In the genomic region with DNA sequence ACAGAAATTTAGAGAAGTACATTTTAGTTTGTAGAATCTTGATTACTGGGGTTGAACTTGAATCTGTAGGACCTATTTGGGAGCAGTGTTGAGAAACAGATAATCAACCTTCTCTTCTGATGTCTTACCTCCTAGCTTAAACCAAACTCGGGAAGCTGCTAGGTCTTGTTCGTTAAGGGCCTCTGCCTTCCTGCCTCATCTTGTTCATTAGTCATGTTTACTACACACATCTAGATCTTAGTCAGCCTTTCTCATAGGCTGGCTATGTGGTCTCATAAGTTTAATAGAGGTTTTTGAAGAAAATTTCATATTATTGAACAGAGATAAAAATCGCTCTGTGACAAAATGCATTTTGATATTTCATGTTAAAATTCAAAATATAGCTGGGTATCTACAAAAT, we compare ENCODE assay signal across 16 cellular contexts.
DNase-seq lines count a peak whose midpoint lies in the region; ATAC-seq, FAIRE-seq and TF ChIP-seq lines count a peak whose summit lies in the region.
"Had no signal": no experiment of that assay in that cellular context is flagged by ENCODE, and none has a peak within 500 bp of the region (broad histone marks: within the 10 kb centered on the region; RNA-seq: fewer than 3 reads in every experiment).

No MANE protein-coding gene starts in this region.

- no peak for TF ChIP-seq CTCF in GM12878 (IDR thresholded peaks at IDR 0.05 in 2 of 3, conservative IDR thresholded peaks at IDR 0.05 in 1 of 3; ENCODE audit: control insufficient read depth in 2 of 3, extremely low read depth in 1 of 3, insufficient read depth in 1 of 3, low read depth in 3 of 3, low read length in 3 of 3)

- TF ChIP-seq RAD21 in GM12878 (IDR thresholded peaks at IDR 0.05; ENCODE audit: insufficient read depth, low read depth, low read length), result no peak

- in situ Hi-C loops in GM12878 (cut with MboI), result no loop called here

- POLR2A ChIA-PET in GM12878 (lab: Charles Lee), result no interaction called here
- POLR2A ChIA-PET in naive thymus-derived CD4-positive, alpha-beta T cell (lab: Charles Lee), result no interaction called here

- H3K4me1 ChIP-seq in GM12878 (ENCODE audit: control insufficient read depth, insufficient read depth, low read length), result no peaks in the 10 kb centered on the region
- no peaks in the 10 kb centered on the region for H3K4me1 ChIP-seq in naive thymus-derived CD4-positive, alpha-beta T cell (ENCODE audit: control insufficient read depth in 2 of 2, insufficient read depth in 2 of 2, low read length in 2 of 2)
- H3K4me1 ChIP-seq: A549, Caco-2, HAP-1 had no signal

- H3K9ac ChIP-seq in GM12878 (ENCODE audit: control insufficient read depth, insufficient read depth, low read length), result no peak overlapping the region
- H3K9ac ChIP-seq: GM23248 had no signal

- SMC1A ChIA-PET in GM12878 (lab: Charles Lee; ENCODE audit: uncharacterized antibody, unreplicated experiment), result no interaction called here

- H3K9me3 Mint-ChIP-seq in naive thymus-derived CD4-positive, alpha-beta T cell, result peaks cover 0 to 25% (median 3%) of the 10 kb centered on the region in 11 donors

- RAD21 ChIA-PET in GM12878 (lab: Charles Lee; ENCODE audit: unreplicated experiment), result no interaction called here

- intact Hi-C loops in GM12878 (cut with micrococcal nuclease; ENCODE audit: unreplicated experiment), result no loop called here
- intact Hi-C loops in naive thymus-derived CD4-positive, alpha-beta T cell (cut with micrococcal nuclease), result no loop called here

- H3K4me3 ChIP-seq in GM12878, result no peak overlapping the region
- H3K4me3 ChIP-seq in naive thymus-derived CD4-positive, alpha-beta T cell (ENCODE audit: low read length), result no peak overlapping the region
- H3K4me3 ChIP-seq: A549, GM23248, HAP-1 had no signal

- no peak for TF ChIP-seq EP300 in GM12878 (IDR thresholded peaks at IDR 0.05; ENCODE audit: borderline replicate concordance in 1 of 2, control insufficient read depth in 1 of 2, low read depth in 2 of 2, low read length in 2 of 2)

- no peak overlapping the region for H3K4me2 ChIP-seq in GM12878 (ENCODE audit: control insufficient read depth, insufficient read depth)
- H3K4me2 ChIP-seq: A549 had no signal

- no peak overlapping the region for H3K27ac Mint-ChIP-seq in naive thymus-derived CD4-positive, alpha-beta T cell
- H3K27ac Mint-ChIP-seq: CD8-positive, alpha-beta memory T cell had no signal

- H4K20me1 ChIP-seq in GM12878 (ENCODE audit: control insufficient read depth, insufficient read depth), result no peaks in the 10 kb centered on the region

- no peak for FAIRE-seq in GM12878 (lab: Jason Lieb, UNC)
- FAIRE-seq: A549, GM18507, HepG2, HTR-8/SVneo had no signal

- H3K4me1 Mint-ChIP-seq in naive thymus-derived CD4-positive, alpha-beta T cell, result no peaks in the 10 kb centered on the region
- H3K4me1 Mint-ChIP-seq: CD8-positive, alpha-beta memory T cell had no signal

- H3K27ac ChIP-seq in GM12878 (ENCODE audit: control insufficient read depth, insufficient read depth) (no peak overlapping the region), epithelial cell of prostate (no peak overlapping the region)
- no peak overlapping the region for H3K27ac ChIP-seq in naive thymus-derived CD4-positive, alpha-beta T cell (ENCODE audit: low read depth, low read length)
- H3K27ac ChIP-seq: A549, GM23248 had no signal

- no peak overlapping the region for H3K4me3 Mint-ChIP-seq in naive thymus-derived CD4-positive, alpha-beta T cell
- H3K4me3 Mint-ChIP-seq: CD14-positive monocyte; CD8-positive, alpha-beta memory T cell had no signal

- H3K9me3 ChIP-seq in GM12878 (replicated peaks; ENCODE audit: control insufficient read depth, insufficient read depth, low read length), result no peaks in the 10 kb centered on the region
- H3K9me3 ChIP-seq in naive thymus-derived CD4-positive, alpha-beta T cell (ENCODE audit: control insufficient read depth in 2 of 3, low read length in 3 of 3), result no peaks in the 10 kb centered on the region
- H3K9me3 ChIP-seq: Caco-2, HAP-1 had no signal

- no peaks in the 10 kb centered on the region for H3K79me2 ChIP-seq in GM12878 (ENCODE audit: control insufficient read depth, insufficient read depth, low read length)

- no peak overlapping the region for H2AFZ ChIP-seq in GM12878 (ENCODE audit: control insufficient read depth, low read depth, low read length)
- H2AFZ ChIP-seq: GM23248 had no signal

- H3K36me3 Mint-ChIP-seq in naive thymus-derived CD4-positive, alpha-beta T cell, result no peaks in the 10 kb centered on the region
- H3K36me3 Mint-ChIP-seq: CD14-positive monocyte; CD8-positive, alpha-beta memory T cell had no signal

- ATAC-seq in GM12878 (peak; percentile 81), HG03439 (IDR thresholded peaks at IDR 0.05; ENCODE audit: unreplicated experiment) (no peak)
- no peak for ATAC-seq in naive thymus-derived CD4-positive, alpha-beta T cell
- ATAC-seq: A549, HepG2 had no signal

- DNase-seq in RKO (ENCODE audit: low spot score) (peak; percentile 43), GM12878 (ENCODE audit: low read depth, low spot score) (no peak), epithelial cell of prostate (ENCODE audit: low read depth, low spot score) (peak; percentile 26), NCI-H1417 treated with DMSO at 0.1 percent for 48 hours (lab: John Stamatoyannopoulos, UW) (no peak), SW480 (ENCODE audit: low spot score) (no peak)
- DNase-seq in naive thymus-derived CD4-positive, alpha-beta T cell, result no peak
- DNase-seq: Caco-2; CD8-positive, alpha-beta memory T cell; GM23248 had no signal

- 21% methylated on average over 3 of the region's 3 CpGs for WGBS in GM12878 (ENCODE audit: insufficient coverage, insufficient replicate concordance, low lambda C conversion rate, missing lambda C conversion rate)

- no TSS peak for BruUV-seq in GM12878 (replicated peaks; lab: Mats Ljungman, UMichigan)

- no peaks in the 10 kb centered on the region for H3K27me3 ChIP-seq in GM12878 (replicated peaks in 1 of 2; ENCODE audit: control insufficient read depth in 2 of 2, insufficient read depth in 2 of 2, low read length in 1 of 2)
- no peaks in the 10 kb centered on the region for H3K27me3 ChIP-seq in naive thymus-derived CD4-positive, alpha-beta T cell (ENCODE audit: control insufficient read depth in 2 of 2, insufficient read depth in 2 of 2, low read length in 2 of 2)

- CTCF ChIA-PET in GM12878 (lab: Yijun Ruan, JAX), result interaction anchor here (0.6 to 0.9 kb wide), 2 partner anchors 34 to 1068 kb away, joined by 3 read pairs; no protein-coding TSS in a partner anchor
- CTCF ChIA-PET in naive thymus-derived CD4-positive, alpha-beta T cell (lab: Charles Lee), result no interaction called here

- TF ChIP-seq POLR2A in GM12878 (IDR thresholded peaks at IDR 0.05; ENCODE audit: low read depth, low read length), result no peak

- H3K36me3 ChIP-seq in GM12878 (ENCODE audit: control insufficient read depth in 2 of 2, insufficient read depth in 2 of 2, low read length in 1 of 2), result no peaks in the 10 kb centered on the region
- H3K36me3 ChIP-seq in naive thymus-derived CD4-positive, alpha-beta T cell (ENCODE audit: control insufficient read depth in 2 of 3, insufficient read depth in 3 of 3, low read length in 3 of 3), result no peaks in the 10 kb centered on the region
- H3K36me3 ChIP-seq: HAP-1 had no signal

- no peaks in the 10 kb centered on the region for H3K27me3 Mint-ChIP-seq in naive thymus-derived CD4-positive, alpha-beta T cell
- H3K27me3 Mint-ChIP-seq: CD8-positive, alpha-beta memory T cell had no signal

TF ChIP-seq in GM12878, 131 proteins besides CTCF, POLR2A, EP300 and RAD21:
- no peak for TF ChIP-seq EZH2 (IDR thresholded peaks at IDR 0.05; ENCODE audit: borderline replicate concordance, control insufficient read depth, low read depth, low read length)
TF ChIP-seq in GM12878: peak in this region for 0.

Comparison
In these comparisons a context has a peak if more than half of its experiments do, and no peak if none do; other contexts are left out.
1. DNase-seq: peak in RKO (single experiment) and epithelial cell of prostate (single experiment); none in GM12878 (single experiment), NCI-H1417 treated with DMSO at 0.1 percent for 48 hours (single experiment), naive thymus-derived CD4-positive, alpha-beta T cell (0 of 9) and SW480 (single experiment).